ENCODE assay signal across 8 cellular contexts in genomic region chr17:76493505-76494167, GRCh38. TPM values are rescaled to one million over a fixed set of nuclear protein-coding genes. Genes with fewer than 3 reads are reported as not detected.
DNase-seq lines count a peak whose midpoint lies in the region; ATAC-seq and TF ChIP-seq lines count a peak whose summit lies in the region.

No MANE protein-coding gene starts in this region.

- no peaks in the 10 kb centered on the region for H3K9me3 ChIP-seq in neutrophil

- DNase-seq in GM12864 (ENCODE audit: low read depth) (no peak), HL-60 (ENCODE audit: low read depth in 1 of 2, low spot score in 1 of 2) (no peak), brain microvascular endothelial cell (no peak), NCI-H510A treated with DMSO at 0.1 percent for 48 hours (lab: John Stamatoyannopoulos, UW) (no peak), posterior vena cava (ENCODE audit: low spot score) (no peak)

- TF ChIP-seq CTCF in GM12864 (IDR thresholded peaks at IDR 0.05; ENCODE audit: low read depth, low read length, missing control alignments) (no peak), HL-60 (IDR thresholded peaks at IDR 0.05; ENCODE audit: insufficient read depth, low read length) (no peak), brain microvascular endothelial cell (IDR thresholded peaks at IDR 0.05; ENCODE audit: low read depth, low read length, missing control alignments) (no peak), neutrophil (IDR thresholded peaks at IDR 0.05) (no peak)

- H3K27me3 ChIP-seq in HL-60 (ENCODE audit: insufficient read depth, poor library complexity, severe bottlenecking) (no peaks in the 10 kb centered on the region), brain microvascular endothelial cell (replicated peaks) (no peaks in the 10 kb centered on the region), neutrophil (no peaks in the 10 kb centered on the region)

- ATAC-seq in GM21786 (IDR thresholded peaks at IDR 0.05; ENCODE audit: unreplicated experiment) (no peak), HG02870 (IDR thresholded peaks at IDR 0.05; ENCODE audit: unreplicated experiment) (no peak)

- intact Hi-C loops in posterior vena cava (cut with DNase I), result no loop called here

- peak overlapping the region; percentile 91 for H3K27ac ChIP-seq in HL-60 (replicated peaks)
- H3K27ac ChIP-seq in brain microvascular endothelial cell, result peak overlapping the region; percentile 77
- peak overlapping the region; percentile 98 for H3K27ac ChIP-seq in neutrophil

- peak overlapping the region; percentile 1; the same call in 1 of the 2 replicates for H3K4me3 ChIP-seq in GM12864 (ENCODE audit: low read depth, low read length)
- H3K4me3 ChIP-seq in HL-60 (replicated peaks; ENCODE audit: insufficient read depth, low read length), result peak overlapping the region; percentile 3; the same call in 1 of the 2 replicates
- no peak overlapping the region for H3K4me3 ChIP-seq in brain microvascular endothelial cell (ENCODE audit: low read depth, low read length)
- H3K4me3 ChIP-seq in neutrophil (ENCODE audit: low read depth in 1 of 2, low read length in 1 of 2), result peak overlapping the region; percentile 59 to 62

- H3K4me1 ChIP-seq in neutrophil (ENCODE audit: control insufficient read depth in 1 of 2, insufficient read depth in 1 of 2, low read depth in 1 of 2, low read length in 1 of 2), result peaks cover 65 to 67% of the 10 kb centered on the region in 2 experiments

- no peaks in the 10 kb centered on the region for H3K36me3 ChIP-seq in brain microvascular endothelial cell (replicated peaks)
- no peaks in the 10 kb centered on the region for H3K36me3 ChIP-seq in neutrophil

- in situ Hi-C loops in brain microvascular endothelial cell (cut with HindIII; ENCODE audit: low pct_ligation_motif_present, low sequenced_read_pairs), result no loop called here

RNA-seq across cellular contexts. Expression of gene RHBDF2, which starts 7.6 kb away (rescaled TPM):
- total RNA-seq in posterior vena cava, result 10 to 100 TPM; 26.7 to 31.4 TPM

RNA-seq across cellular contexts. Expression of gene AANAT, which starts 26.2 kb away (rescaled TPM):
- not detected for total RNA-seq in posterior vena cava

RNA-seq across cellular contexts. Expression of gene UBE2O, which starts 40.7 kb away (rescaled TPM):
- total RNA-seq in posterior vena cava, result 10 to 100 TPM; 17.2 to 17.9 TPM

RNA-seq across cellular contexts. Expression of gene CYGB, which starts 43.9 kb away (rescaled TPM):
- total RNA-seq in posterior vena cava, result 10 to 100 TPM; 16.3 to 24.5 TPM

RNA-seq across cellular contexts. Expression of gene PRCD, which starts 46.2 kb away (rescaled TPM):
- total RNA-seq in posterior vena cava, result 1 to 10 TPM; 1.6 to 4.7 TPM
